In genomic region chr17:4438162-4438944, GRCh38 we compare ENCODE assay signal across 1 cellular context.
A peak's percentile ranks its signal among the peaks of the same experiment; 100 is the strongest.
TF ChIP-seq lines count a peak whose summit lies in the region.

No MANE protein-coding gene starts in this region.

TF ChIP-seq in HepG2, 621 proteins besides CTCF, POLR2A, EP300 and RAD21 (continued from another document and continues in another):
- TF ChIP-seq RERE (CRISPR knock-in tag; IDR thresholded peaks at IDR 0.05; ENCODE audit: low read depth) (no peak), HMGXB4 (CRISPR knock-in tag; IDR thresholded peaks at IDR 0.05; ENCODE audit: borderline replicate concordance in 1 of 2, low read depth in 1 of 2) (no peak), PBX2 (CRISPR knock-in tag; IDR thresholded peaks at IDR 0.05) (no peak), ARNTL (CRISPR knock-in tag; IDR thresholded peaks at IDR 0.05) (no peak), POLR2AphosphoS2 (IDR thresholded peaks at IDR 0.05; ENCODE audit: low read depth, low read length) (no peak), SUZ12 (IDR thresholded peaks at IDR 0.05; ENCODE audit: low read depth, low read length) (no peak), ZMAT3 (CRISPR knock-in tag; conservative IDR thresholded peaks at IDR 0.05) (no peak), THAP8 (CRISPR knock-in tag; IDR thresholded peaks at IDR 0.05; ENCODE audit: borderline replicate concordance) (no peak), SMAD1 (CRISPR knock-in tag; IDR thresholded peaks at IDR 0.05; ENCODE audit: borderline replicate concordance, low read depth) (no peak), ZBTB7A (CRISPR knock-in tag; IDR thresholded peaks at IDR 0.05) (0 out of 2 replicates have a peak, but pooled peaks have one; percentile 33), ZC3H4 (CRISPR knock-in tag; IDR thresholded peaks at IDR 0.05; ENCODE audit: borderline replicate concordance) (no peak), ZBTB49 (CRISPR knock-in tag; IDR thresholded peaks at IDR 0.05; ENCODE audit: borderline replicate concordance) (no peak), TAF1 (CRISPR knock-in tag; IDR thresholded peaks at IDR 0.05) (no peak), MEIS2 (CRISPR knock-in tag; IDR thresholded peaks at IDR 0.05) (0 out of 2 replicates have a peak, but pooled peaks have one; percentile 46), ZNF737 (CRISPR knock-in tag; IDR thresholded peaks at IDR 0.05; ENCODE audit: borderline replicate concordance) (no peak), REPIN1 (CRISPR knock-in tag; IDR thresholded peaks at IDR 0.05; ENCODE audit: borderline replicate concordance, low read depth) (no peak), ZSCAN21 (CRISPR knock-in tag; IDR thresholded peaks at IDR 0.05; ENCODE audit: borderline replicate concordance) (no peak), SAP130 (CRISPR knock-in tag; IDR thresholded peaks at IDR 0.05; ENCODE audit: low read depth) (no peak), FOXA1 (IDR thresholded peaks at IDR 0.05) (no peak), FOXA1 (CRISPR knock-in tag; IDR thresholded peaks at IDR 0.05) (peak; percentile 48; the same call in 1 of the 2 replicates), NCOA2 (CRISPR knock-in tag; IDR thresholded peaks at IDR 0.05) (no peak), ZNF143 (CRISPR knock-in tag; IDR thresholded peaks at IDR 0.05) (no peak), MEF2D (CRISPR knock-in tag; IDR thresholded peaks at IDR 0.05) (no peak), HBP1 (CRISPR knock-in tag; IDR thresholded peaks at IDR 0.05; ENCODE audit: low read depth) (no peak), ZNF652 (CRISPR knock-in tag; IDR thresholded peaks at IDR 0.05; ENCODE audit: borderline replicate concordance, low read depth) (no peak), ZNF367 (CRISPR knock-in tag; IDR thresholded peaks at IDR 0.05; ENCODE audit: borderline replicate concordance) (no peak), NFRKB (IDR thresholded peaks at IDR 0.05) (no peak), LBX2 (CRISPR knock-in tag; IDR thresholded peaks at IDR 0.05; ENCODE audit: borderline replicate concordance) (no peak), SOX13 (IDR thresholded peaks at IDR 0.05) (no peak), SOX13 (CRISPR knock-in tag; conservative IDR thresholded peaks at IDR 0.05 in 1 of 2, IDR thresholded peaks at IDR 0.05 in 1 of 2) (no peak), SMARCE1 (IDR thresholded peaks at IDR 0.05; ENCODE audit: borderline replicate concordance) (no peak), FOXC1 (CRISPR knock-in tag; IDR thresholded peaks at IDR 0.05; ENCODE audit: borderline replicate concordance) (no peak), FOXM1 (CRISPR knock-in tag; IDR thresholded peaks at IDR 0.05) (no peak), ZFP62 (CRISPR knock-in tag; IDR thresholded peaks at IDR 0.05) (no peak), JUN (CRISPR knock-in tag; IDR thresholded peaks at IDR 0.05) (no peak), HNRNPK (IDR thresholded peaks at IDR 0.05; ENCODE audit: low read depth, low read length, poor library complexity, severe bottlenecking) (no peak), CEBPG (CRISPR knock-in tag; IDR thresholded peaks at IDR 0.05) (no peak), ZNF710 (CRISPR knock-in tag; IDR thresholded peaks at IDR 0.05; ENCODE audit: borderline replicate concordance) (no peak), ZMAT5 (CRISPR knock-in tag; IDR thresholded peaks at IDR 0.05; ENCODE audit: borderline replicate concordance, low read depth) (no peak), NCOA5 (CRISPR knock-in tag; IDR thresholded peaks at IDR 0.05) (no peak), NR0B2 (CRISPR knock-in tag; IDR thresholded peaks at IDR 0.05) (no peak), NFYB (CRISPR knock-in tag; IDR thresholded peaks at IDR 0.05) (no peak), MNT (IDR thresholded peaks at IDR 0.05) (no peak), DBP (CRISPR knock-in tag; IDR thresholded peaks at IDR 0.05; ENCODE audit: not compliant biosample characterization) (no peak), BATF2 (CRISPR knock-in tag; IDR thresholded peaks at IDR 0.05) (no peak)
